ENCODE assay signal across 25 cellular contexts in the genomic region with DNA sequence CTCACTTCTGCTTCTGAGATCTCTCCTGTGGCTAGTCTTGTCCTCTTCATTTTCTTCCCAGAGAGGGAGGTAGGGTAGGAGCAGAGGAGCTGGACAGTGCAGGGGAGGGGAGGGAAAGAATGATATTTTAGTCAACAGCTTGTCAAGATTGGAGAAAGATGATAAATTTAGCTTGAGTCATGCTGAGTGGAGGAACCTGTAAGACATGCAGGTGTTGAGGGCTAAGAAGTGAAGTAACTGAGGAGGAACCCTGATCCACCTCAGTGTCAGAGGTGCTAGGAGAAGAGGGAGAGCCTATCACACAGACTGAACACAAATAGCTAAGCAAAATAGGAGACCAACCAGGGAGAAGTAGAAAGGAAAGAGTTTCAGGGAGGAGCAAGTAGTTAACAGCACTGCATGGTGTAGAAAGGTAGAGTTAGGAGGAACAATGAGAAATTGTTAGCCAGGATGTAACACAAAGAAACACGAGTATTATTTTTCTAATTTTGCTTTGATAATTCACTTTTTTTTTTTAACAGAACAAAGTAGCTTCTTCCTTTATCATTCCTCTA.
"Had no signal": no experiment of that assay in that cellular context is flagged by ENCODE, and none has a peak within 500 bp of the region (broad histone marks: within the 10 kb centered on the region; RNA-seq: fewer than 3 reads in every experiment).

No MANE protein-coding gene starts in this region.

- H3K9me3 Mint-ChIP-seq: activated B cell treated with CpG ODN at 0.5 μM for 24 hours; activated naive CD4-positive, alpha-beta T cell treated with anti-CD3 and anti-CD28 coated beads for 36 hours; effector memory CD8-positive, alpha-beta T cell; immature natural killer cell; neural progenitor cell; stimulated activated memory B cell treated with anti-CD40 and anti-IgM and Interleukin-4, amounts not matched to agents 10 μg/mL and 1 μg/mL and 100 μg/mL, for 72 hours; T-helper 1 cell treated with Interleukin-12 subunit alpha and Interleukin-12 subunit beta and Interleukin-4 antibody, amounts not matched to agents 30 μg/mL and 1 μg/mL, for 36 hours had no signal

- H3K4me1 Mint-ChIP-seq: activated B cell treated with CpG ODN at 0.5 μM for 24 hours; immature natural killer cell; naive B cell; neural progenitor cell; stimulated activated memory B cell treated with anti-CD40 and anti-IgM and Interleukin-4, amounts not matched to agents 10 μg/mL and 1 μg/mL and 100 μg/mL, for 72 hours had no signal

- H3K27ac ChIP-seq: body of pancreas, colonic mucosa, dorsolateral prefrontal cortex, lower lobe of right lung, neural progenitor cell, stomach, suprapubic skin, tibial nerve, uterus had no signal

- H3K9me3 ChIP-seq: body of pancreas, colonic mucosa, lower lobe of right lung, stomach, suprapubic skin, tibial nerve, uterus had no signal

- DNase-seq: activated B cell treated with CpG ODN at 0.5 μM for 24 hours; activated CD4-positive, alpha-beta T cell treated with anti-CD3 and anti-CD28 coated beads for 36 hours; activated CD4-positive, alpha-beta T cell treated with anti-CD3 and anti-CD28 coated beads, Interleukin-2, amount 50 U/mL, for 4 hours; activated naive CD4-positive, alpha-beta T cell treated with anti-CD3 and anti-CD28 coated beads for 36 hours; activated T-cell treated with anti-CD3 and anti-CD28 coated beads, Interleukin-2, amount 50 U/mL, for 48 hours; body of pancreas; caudate nucleus; colonic mucosa; dorsolateral prefrontal cortex; effector memory CD8-positive, alpha-beta T cell; immature natural killer cell; lower lobe of right lung; naive B cell; small intestine; stimulated activated CD4-positive, alpha-beta T cell treated with anti-CD3 and anti-CD28 coated beads, Interleukin-15, amount 100 ng/mL, for 24 hours; stomach; T1000; uterus had no signal

- H3K4me3 Mint-ChIP-seq: activated B cell treated with CpG ODN at 0.5 μM for 24 hours; activated CD4-positive, alpha-beta T cell treated with anti-CD3 and anti-CD28 coated beads for 36 hours; activated naive CD4-positive, alpha-beta T cell treated with anti-CD3 and anti-CD28 coated beads for 36 hours; effector memory CD8-positive, alpha-beta T cell; immature natural killer cell; naive B cell; neural progenitor cell; stimulated activated memory B cell treated with anti-CD40 and anti-IgM and Interleukin-4, amounts not matched to agents 10 μg/mL and 1 μg/mL and 100 μg/mL, for 72 hours; T-helper 1 cell treated with Interleukin-12 subunit alpha and Interleukin-12 subunit beta and Interleukin-4 antibody, amounts not matched to agents 30 μg/mL and 1 μg/mL, for 36 hours had no signal

- H3K4me1 ChIP-seq: body of pancreas, colonic mucosa, lower lobe of right lung, neural progenitor cell, stomach, suprapubic skin, tibial nerve, uterus had no signal

- H3K36me3 ChIP-seq: colonic mucosa, lower lobe of right lung, neural progenitor cell, uterus had no signal

- H3K36me3 Mint-ChIP-seq: neural progenitor cell had no signal

- H3K4me3 ChIP-seq: body of pancreas, colonic mucosa, dorsolateral prefrontal cortex, lower lobe of right lung, neural progenitor cell, stomach, suprapubic skin, tibial nerve, uterus had no signal

- ATAC-seq: activated CD4-positive, alpha-beta T cell treated with anti-CD3 and anti-CD28 coated beads for 36 hours; body of pancreas; effector memory CD8-positive, alpha-beta T cell; left lobe of liver; lower lobe of right lung; sciatic nerve; stimulated activated memory B cell treated with anti-CD40 and anti-IgM and Interleukin-4, amounts not matched to agents 10 μg/mL and 1 μg/mL and 100 μg/mL, for 72 hours had no signal

- H3K27me3 ChIP-seq: body of pancreas, colonic mucosa, dorsolateral prefrontal cortex, neural progenitor cell, stomach, suprapubic skin, tibial nerve, uterus had no signal

- H3K27me3 Mint-ChIP-seq: activated B cell treated with CpG ODN at 0.5 μM for 24 hours; activated CD4-positive, alpha-beta T cell treated with anti-CD3 and anti-CD28 coated beads for 36 hours; effector memory CD8-positive, alpha-beta T cell; naive B cell; stimulated activated memory B cell treated with anti-CD40 and anti-IgM and Interleukin-4, amounts not matched to agents 10 μg/mL and 1 μg/mL and 100 μg/mL, for 72 hours had no signal

- H3K27ac Mint-ChIP-seq: activated B cell treated with CpG ODN at 0.5 μM for 24 hours; activated CD4-positive, alpha-beta T cell treated with anti-CD3 and anti-CD28 coated beads for 36 hours; activated naive CD4-positive, alpha-beta T cell treated with anti-CD3 and anti-CD28 coated beads for 36 hours; effector memory CD8-positive, alpha-beta T cell; immature natural killer cell; neural progenitor cell; stimulated activated memory B cell treated with anti-CD40 and anti-IgM and Interleukin-4, amounts not matched to agents 10 μg/mL and 1 μg/mL and 100 μg/mL, for 72 hours; T-helper 1 cell treated with Interleukin-12 subunit alpha and Interleukin-12 subunit beta and Interleukin-4 antibody, amounts not matched to agents 30 μg/mL and 1 μg/mL, for 36 hours had no signal
